ENCODE assay signal across 2 cellular contexts in genomic region chr16:84688163-84688562, GRCh38.
TF ChIP-seq lines count a peak whose summit lies in the region.

No MANE protein-coding gene starts in this region.

TF ChIP-seq in K562, 482 proteins besides CTCF, POLR2A, EP300 and RAD21:
- TF ChIP-seq ZNF431 (CRISPR knock-in tag; IDR thresholded peaks at IDR 0.05): peak; percentile 90
- TF ChIP-seq TRIM28 (IDR thresholded peaks at IDR 0.05): 0 out of 2 replicates have a peak, but pooled peaks have one; percentile 58
- TF ChIP-seq ZFP36 (IDR thresholded peaks at IDR 0.05; ENCODE audit: low read depth, low read length, partially characterized antibody): peak; percentile 39
- 0 out of 2 replicates have a peak, but pooled peaks have one; percentile 13 for TF ChIP-seq ZBTB33 (CRISPR knock-in tag; IDR thresholded peaks at IDR 0.05)
- peak in 1 of 2 experiments; percentile 44; a peak in 1 of 4 replicates for TF ChIP-seq TRIM24 (IDR thresholded peaks at IDR 0.05)
- TF ChIP-seq ZNF280A (IDR thresholded peaks at IDR 0.05; ENCODE audit: low read depth, partially characterized antibody): peak; percentile 41

TF ChIP-seq in HepG2, 621 proteins besides CTCF, POLR2A, EP300 and RAD21:
- 0 out of 2 replicates have a peak, but pooled peaks have one; percentile 58 for TF ChIP-seq ZNF430 (CRISPR knock-in tag; IDR thresholded peaks at IDR 0.05)
